ENCODE assay signal across 1 cellular context in the genomic region with DNA sequence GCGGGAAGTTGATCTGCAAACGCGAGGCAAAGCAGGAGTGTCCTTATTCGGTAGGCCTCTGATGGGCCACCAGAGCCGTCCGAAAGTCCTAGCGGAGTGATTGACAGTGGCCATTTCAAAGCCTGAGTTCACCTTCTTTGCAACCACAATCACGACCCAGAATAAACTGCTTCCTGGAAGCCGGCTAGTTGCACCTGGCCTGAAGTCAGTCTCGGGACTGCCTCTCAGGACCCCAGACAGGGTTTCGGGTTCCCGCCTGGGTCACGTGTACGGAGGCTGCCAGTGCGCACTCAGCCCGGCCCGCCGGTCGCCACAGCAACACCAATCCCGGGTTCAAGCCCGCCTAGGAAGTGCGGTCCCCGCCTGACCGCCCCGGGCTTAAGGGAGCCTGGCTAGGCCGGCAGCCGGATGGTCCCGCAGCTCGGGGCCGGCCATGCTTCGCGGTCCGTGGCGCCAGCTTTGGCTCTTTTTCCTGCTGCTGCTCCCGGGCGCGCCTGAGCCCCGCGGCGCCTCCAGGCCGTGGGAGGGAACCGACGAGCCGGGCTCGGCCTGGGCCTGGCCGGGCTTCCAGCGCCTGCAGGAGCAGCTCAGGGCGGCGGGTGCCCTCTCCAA.
A peak's percentile ranks its signal among the peaks of the same experiment; 100 is the strongest.
TF ChIP-seq lines count a peak whose summit lies in the region.

A gene with protein sequence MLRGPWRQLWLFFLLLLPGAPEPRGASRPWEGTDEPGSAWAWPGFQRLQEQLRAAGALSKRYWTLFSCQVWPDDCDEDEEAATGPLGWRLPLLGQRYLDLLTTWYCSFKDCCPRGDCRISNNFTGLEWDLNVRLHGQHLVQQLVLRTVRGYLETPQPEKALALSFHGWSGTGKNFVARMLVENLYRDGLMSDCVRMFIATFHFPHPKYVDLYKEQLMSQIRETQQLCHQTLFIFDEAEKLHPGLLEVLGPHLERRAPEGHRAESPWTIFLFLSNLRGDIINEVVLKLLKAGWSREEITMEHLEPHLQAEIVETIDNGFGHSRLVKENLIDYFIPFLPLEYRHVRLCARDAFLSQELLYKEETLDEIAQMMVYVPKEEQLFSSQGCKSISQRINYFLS (plus strand): TSS at position 375 of the 612 bp plus-strand sequence. CDS start 59 bp downstream, at position 434.

TF ChIP-seq in HepG2, 621 proteins besides CTCF, POLR2A, EP300 and RAD21 (continued from another document and continues in another):
- TF ChIP-seq, protein P1, sequence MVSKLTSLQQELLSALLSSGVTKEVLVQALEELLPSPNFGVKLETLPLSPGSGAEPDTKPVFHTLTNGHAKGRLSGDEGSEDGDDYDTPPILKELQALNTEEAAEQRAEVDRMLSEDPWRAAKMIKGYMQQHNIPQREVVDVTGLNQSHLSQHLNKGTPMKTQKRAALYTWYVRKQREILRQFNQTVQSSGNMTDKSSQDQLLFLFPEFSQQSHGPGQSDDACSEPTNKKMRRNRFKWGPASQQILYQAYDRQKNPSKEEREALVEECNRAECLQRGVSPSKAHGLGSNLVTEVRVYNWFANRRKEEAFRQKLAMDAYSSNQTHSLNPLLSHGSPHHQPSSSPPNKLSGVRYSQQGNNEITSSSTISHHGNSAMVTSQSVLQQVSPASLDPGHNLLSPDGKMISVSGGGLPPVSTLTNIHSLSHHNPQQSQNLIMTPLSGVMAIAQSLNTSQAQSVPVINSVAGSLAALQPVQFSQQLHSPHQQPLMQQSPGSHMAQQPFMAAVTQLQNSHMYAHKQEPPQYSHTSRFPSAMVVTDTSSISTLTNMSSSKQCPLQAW (CRISPR knock-in tag; IDR thresholded peaks at IDR 0.05): 0 out of 2 replicates have a peak, but pooled peaks have one; percentile 69
- no peak for TF ChIP-seq ZNF282 (IDR thresholded peaks at IDR 0.05; ENCODE audit: partially characterized antibody)
- no peak for TF ChIP-seq PAWR (CRISPR knock-in tag; IDR thresholded peaks at IDR 0.05; ENCODE audit: borderline replicate concordance)
- TF ChIP-seq KDM2A (CRISPR knock-in tag; IDR thresholded peaks at IDR 0.05; ENCODE audit: borderline replicate concordance, low read depth): peak; percentile 89; the same call in 1 of the 2 replicates
- TF ChIP-seq ZC3H13 (CRISPR knock-in tag; IDR thresholded peaks at IDR 0.05): no peak
- TF ChIP-seq, protein P2, sequence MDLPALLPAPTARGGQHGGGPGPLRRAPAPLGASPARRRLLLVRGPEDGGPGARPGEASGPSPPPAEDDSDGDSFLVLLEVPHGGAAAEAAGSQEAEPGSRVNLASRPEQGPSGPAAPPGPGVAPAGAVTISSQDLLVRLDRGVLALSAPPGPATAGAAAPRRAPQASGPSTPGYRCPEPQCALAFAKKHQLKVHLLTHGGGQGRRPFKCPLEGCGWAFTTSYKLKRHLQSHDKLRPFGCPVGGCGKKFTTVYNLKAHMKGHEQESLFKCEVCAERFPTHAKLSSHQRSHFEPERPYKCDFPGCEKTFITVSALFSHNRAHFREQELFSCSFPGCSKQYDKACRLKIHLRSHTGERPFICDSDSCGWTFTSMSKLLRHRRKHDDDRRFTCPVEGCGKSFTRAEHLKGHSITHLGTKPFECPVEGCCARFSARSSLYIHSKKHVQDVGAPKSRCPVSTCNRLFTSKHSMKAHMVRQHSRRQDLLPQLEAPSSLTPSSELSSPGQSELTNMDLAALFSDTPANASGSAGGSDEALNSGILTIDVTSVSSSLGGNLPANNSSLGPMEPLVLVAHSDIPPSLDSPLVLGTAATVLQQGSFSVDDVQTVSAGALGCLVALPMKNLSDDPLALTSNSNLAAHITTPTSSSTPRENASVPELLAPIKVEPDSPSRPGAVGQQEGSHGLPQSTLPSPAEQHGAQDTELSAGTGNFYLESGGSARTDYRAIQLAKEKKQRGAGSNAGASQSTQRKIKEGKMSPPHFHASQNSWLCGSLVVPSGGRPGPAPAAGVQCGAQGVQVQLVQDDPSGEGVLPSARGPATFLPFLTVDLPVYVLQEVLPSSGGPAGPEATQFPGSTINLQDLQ (CRISPR knock-in tag; IDR thresholded peaks at IDR 0.05): no peak; the same call in 1 of the 2 replicates
- TF ChIP-seq, protein P3, sequence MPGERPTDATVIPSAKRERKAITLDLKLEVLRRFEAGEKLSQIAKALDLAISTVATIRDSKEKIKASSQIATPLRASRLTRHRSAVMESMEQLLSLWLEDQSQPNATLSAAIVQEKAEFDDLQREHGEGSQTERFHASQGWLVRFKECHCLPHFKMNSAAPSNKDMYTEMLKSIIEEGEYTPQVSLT (CRISPR knock-in tag; IDR thresholded peaks at IDR 0.05; ENCODE audit: borderline replicate concordance, low read depth): no peak
- TF ChIP-seq NKX3-1 (CRISPR knock-in tag; IDR thresholded peaks at IDR 0.05): peak; percentile 71
- TF ChIP-seq TBX2 (CRISPR knock-in tag; IDR thresholded peaks at IDR 0.05; ENCODE audit: borderline replicate concordance): peak; percentile 14
- TF ChIP-seq, protein P4, sequence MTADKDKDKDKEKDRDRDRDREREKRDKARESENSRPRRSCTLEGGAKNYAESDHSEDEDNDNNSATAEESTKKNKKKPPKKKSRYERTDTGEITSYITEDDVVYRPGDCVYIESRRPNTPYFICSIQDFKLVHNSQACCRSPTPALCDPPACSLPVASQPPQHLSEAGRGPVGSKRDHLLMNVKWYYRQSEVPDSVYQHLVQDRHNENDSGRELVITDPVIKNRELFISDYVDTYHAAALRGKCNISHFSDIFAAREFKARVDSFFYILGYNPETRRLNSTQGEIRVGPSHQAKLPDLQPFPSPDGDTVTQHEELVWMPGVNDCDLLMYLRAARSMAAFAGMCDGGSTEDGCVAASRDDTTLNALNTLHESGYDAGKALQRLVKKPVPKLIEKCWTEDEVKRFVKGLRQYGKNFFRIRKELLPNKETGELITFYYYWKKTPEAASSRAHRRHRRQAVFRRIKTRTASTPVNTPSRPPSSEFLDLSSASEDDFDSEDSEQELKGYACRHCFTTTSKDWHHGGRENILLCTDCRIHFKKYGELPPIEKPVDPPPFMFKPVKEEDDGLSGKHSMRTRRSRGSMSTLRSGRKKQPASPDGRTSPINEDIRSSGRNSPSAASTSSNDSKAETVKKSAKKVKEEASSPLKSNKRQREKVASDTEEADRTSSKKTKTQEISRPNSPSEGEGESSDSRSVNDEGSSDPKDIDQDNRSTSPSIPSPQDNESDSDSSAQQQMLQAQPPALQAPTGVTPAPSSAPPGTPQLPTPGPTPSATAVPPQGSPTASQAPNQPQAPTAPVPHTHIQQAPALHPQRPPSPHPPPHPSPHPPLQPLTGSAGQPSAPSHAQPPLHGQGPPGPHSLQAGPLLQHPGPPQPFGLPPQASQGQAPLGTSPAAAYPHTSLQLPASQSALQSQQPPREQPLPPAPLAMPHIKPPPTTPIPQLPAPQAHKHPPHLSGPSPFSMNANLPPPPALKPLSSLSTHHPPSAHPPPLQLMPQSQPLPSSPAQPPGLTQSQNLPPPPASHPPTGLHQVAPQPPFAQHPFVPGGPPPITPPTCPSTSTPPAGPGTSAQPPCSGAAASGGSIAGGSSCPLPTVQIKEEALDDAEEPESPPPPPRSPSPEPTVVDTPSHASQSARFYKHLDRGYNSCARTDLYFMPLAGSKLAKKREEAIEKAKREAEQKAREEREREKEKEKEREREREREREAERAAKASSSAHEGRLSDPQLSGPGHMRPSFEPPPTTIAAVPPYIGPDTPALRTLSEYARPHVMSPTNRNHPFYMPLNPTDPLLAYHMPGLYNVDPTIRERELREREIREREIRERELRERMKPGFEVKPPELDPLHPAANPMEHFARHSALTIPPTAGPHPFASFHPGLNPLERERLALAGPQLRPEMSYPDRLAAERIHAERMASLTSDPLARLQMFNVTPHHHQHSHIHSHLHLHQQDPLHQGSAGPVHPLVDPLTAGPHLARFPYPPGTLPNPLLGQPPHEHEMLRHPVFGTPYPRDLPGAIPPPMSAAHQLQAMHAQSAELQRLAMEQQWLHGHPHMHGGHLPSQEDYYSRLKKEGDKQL (CRISPR knock-in tag; IDR thresholded peaks at IDR 0.05; ENCODE audit: low read depth): no peak
- TF ChIP-seq, protein P5, sequence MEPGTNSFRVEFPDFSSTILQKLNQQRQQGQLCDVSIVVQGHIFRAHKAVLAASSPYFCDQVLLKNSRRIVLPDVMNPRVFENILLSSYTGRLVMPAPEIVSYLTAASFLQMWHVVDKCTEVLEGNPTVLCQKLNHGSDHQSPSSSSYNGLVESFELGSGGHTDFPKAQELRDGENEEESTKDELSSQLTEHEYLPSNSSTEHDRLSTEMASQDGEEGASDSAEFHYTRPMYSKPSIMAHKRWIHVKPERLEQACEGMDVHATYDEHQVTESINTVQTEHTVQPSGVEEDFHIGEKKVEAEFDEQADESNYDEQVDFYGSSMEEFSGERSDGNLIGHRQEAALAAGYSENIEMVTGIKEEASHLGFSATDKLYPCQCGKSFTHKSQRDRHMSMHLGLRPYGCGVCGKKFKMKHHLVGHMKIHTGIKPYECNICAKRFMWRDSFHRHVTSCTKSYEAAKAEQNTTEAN (CRISPR knock-in tag; conservative IDR thresholded peaks at IDR 0.05): peak; percentile 40; the same call in 1 of the 2 replicates
- TF ChIP-seq, protein P6, sequence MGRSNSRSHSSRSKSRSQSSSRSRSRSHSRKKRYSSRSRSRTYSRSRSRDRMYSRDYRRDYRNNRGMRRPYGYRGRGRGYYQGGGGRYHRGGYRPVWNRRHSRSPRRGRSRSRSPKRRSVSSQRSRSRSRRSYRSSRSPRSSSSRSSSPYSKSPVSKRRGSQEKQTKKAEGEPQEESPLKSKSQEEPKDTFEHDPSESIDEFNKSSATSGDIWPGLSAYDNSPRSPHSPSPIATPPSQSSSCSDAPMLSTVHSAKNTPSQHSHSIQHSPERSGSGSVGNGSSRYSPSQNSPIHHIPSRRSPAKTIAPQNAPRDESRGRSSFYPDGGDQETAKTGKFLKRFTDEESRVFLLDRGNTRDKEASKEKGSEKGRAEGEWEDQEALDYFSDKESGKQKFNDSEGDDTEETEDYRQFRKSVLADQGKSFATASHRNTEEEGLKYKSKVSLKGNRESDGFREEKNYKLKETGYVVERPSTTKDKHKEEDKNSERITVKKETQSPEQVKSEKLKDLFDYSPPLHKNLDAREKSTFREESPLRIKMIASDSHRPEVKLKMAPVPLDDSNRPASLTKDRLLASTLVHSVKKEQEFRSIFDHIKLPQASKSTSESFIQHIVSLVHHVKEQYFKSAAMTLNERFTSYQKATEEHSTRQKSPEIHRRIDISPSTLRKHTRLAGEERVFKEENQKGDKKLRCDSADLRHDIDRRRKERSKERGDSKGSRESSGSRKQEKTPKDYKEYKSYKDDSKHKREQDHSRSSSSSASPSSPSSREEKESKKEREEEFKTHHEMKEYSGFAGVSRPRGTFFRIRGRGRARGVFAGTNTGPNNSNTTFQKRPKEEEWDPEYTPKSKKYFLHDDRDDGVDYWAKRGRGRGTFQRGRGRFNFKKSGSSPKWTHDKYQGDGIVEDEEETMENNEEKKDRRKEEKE (IDR thresholded peaks at IDR 0.05): no peak
- TF ChIP-seq ZNF124 (CRISPR knock-in tag; IDR thresholded peaks at IDR 0.05): peak; percentile 95
- no peak for TF ChIP-seq SNRNP70 (IDR thresholded peaks at IDR 0.05; ENCODE audit: low read depth, low read length)
- TF ChIP-seq HMG20B (CRISPR knock-in tag; conservative IDR thresholded peaks at IDR 0.05): 0 out of 2 replicates have a peak, but pooled peaks have one; percentile 37
- no peak for TF ChIP-seq FOXA1 (IDR thresholded peaks at IDR 0.05)
- no peak for TF ChIP-seq FOXA1 (CRISPR knock-in tag; IDR thresholded peaks at IDR 0.05)
- peak; percentile 92; the same call in 1 of the 2 replicates for TF ChIP-seq ZSCAN20 (CRISPR knock-in tag; IDR thresholded peaks at IDR 0.05; ENCODE audit: borderline replicate concordance)
- TF ChIP-seq, protein P7, sequence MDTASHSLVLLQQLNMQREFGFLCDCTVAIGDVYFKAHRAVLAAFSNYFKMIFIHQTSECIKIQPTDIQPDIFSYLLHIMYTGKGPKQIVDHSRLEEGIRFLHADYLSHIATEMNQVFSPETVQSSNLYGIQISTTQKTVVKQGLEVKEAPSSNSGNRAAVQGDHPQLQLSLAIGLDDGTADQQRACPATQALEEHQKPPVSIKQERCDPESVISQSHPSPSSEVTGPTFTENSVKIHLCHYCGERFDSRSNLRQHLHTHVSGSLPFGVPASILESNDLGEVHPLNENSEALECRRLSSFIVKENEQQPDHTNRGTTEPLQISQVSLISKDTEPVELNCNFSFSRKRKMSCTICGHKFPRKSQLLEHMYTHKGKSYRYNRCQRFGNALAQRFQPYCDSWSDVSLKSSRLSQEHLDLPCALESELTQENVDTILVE (CRISPR knock-in tag; IDR thresholded peaks at IDR 0.05): no peak
- no peak for TF ChIP-seq SAFB2 (CRISPR knock-in tag; IDR thresholded peaks at IDR 0.05; ENCODE audit: borderline replicate concordance, low read depth)
- TF ChIP-seq, protein P8, sequence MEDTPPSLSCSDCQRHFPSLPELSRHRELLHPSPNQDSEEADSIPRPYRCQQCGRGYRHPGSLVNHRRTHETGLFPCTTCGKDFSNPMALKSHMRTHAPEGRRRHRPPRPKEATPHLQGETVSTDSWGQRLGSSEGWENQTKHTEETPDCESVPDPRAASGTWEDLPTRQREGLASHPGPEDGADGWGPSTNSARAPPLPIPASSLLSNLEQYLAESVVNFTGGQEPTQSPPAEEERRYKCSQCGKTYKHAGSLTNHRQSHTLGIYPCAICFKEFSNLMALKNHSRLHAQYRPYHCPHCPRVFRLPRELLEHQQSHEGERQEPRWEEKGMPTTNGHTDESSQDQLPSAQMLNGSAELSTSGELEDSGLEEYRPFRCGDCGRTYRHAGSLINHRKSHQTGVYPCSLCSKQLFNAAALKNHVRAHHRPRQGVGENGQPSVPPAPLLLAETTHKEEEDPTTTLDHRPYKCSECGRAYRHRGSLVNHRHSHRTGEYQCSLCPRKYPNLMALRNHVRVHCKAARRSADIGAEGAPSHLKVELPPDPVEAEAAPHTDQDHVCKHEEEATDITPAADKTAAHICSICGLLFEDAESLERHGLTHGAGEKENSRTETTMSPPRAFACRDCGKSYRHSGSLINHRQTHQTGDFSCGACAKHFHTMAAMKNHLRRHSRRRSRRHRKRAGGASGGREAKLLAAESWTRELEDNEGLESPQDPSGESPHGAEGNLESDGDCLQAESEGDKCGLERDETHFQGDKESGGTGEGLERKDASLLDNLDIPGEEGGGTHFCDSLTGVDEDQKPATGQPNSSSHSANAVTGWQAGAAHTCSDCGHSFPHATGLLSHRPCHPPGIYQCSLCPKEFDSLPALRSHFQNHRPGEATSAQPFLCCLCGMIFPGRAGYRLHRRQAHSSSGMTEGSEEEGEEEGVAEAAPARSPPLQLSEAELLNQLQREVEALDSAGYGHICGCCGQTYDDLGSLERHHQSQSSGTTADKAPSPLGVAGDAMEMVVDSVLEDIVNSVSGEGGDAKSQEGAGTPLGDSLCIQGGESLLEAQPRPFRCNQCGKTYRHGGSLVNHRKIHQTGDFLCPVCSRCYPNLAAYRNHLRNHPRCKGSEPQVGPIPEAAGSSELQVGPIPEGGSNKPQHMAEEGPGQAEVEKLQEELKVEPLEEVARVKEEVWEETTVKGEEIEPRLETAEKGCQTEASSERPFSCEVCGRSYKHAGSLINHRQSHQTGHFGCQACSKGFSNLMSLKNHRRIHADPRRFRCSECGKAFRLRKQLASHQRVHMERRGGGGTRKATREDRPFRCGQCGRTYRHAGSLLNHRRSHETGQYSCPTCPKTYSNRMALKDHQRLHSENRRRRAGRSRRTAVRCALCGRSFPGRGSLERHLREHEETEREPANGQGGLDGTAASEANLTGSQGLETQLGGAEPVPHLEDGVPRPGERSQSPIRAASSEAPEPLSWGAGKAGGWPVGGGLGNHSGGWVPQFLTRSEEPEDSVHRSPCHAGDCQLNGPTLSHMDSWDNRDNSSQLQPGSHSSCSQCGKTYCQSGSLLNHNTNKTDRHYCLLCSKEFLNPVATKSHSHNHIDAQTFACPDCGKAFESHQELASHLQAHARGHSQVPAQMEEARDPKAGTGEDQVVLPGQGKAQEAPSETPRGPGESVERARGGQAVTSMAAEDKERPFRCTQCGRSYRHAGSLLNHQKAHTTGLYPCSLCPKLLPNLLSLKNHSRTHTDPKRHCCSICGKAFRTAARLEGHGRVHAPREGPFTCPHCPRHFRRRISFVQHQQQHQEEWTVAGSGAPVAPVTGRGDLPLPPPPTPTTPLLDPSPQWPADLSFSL (CRISPR knock-in tag; IDR thresholded peaks at IDR 0.05): peak; percentile 68; the same call in 1 of the 2 replicates
- TF ChIP-seq ZNF430 (CRISPR knock-in tag; IDR thresholded peaks at IDR 0.05): no peak
- 0 out of 2 replicates have a peak, but pooled peaks have one; percentile 9 for TF ChIP-seq FOSL2 (CRISPR knock-in tag; IDR thresholded peaks at IDR 0.05)
- no peak for TF ChIP-seq ZMYM2 (CRISPR knock-in tag; IDR thresholded peaks at IDR 0.05)
- no peak for TF ChIP-seq POLR2AphosphoS2 (IDR thresholded peaks at IDR 0.05; ENCODE audit: low read depth, low read length)
